ENCODE assay signal across 20 cellular contexts in genomic region chr6:156400487-156400886, GRCh38.
DNase-seq lines count a peak whose midpoint lies in the region; ATAC-seq, FAIRE-seq and TF ChIP-seq lines count a peak whose summit lies in the region.
"Had no signal": no experiment of that assay in that cellular context is flagged by ENCODE, and none has a peak within 500 bp of the region (broad histone marks: within the 10 kb centered on the region; RNA-seq: fewer than 3 reads in every experiment).

No MANE protein-coding gene starts in this region.

- no peaks in the 10 kb centered on the region for H3K4me1 ChIP-seq in HepG2 (ENCODE audit: insufficient read depth, low read length)
- peaks cover 0 to 10% (median 0%) of the 10 kb centered on the region in 4 donors for H3K4me1 ChIP-seq in right lobe of liver
- no peaks in the 10 kb centered on the region for H3K4me1 ChIP-seq in astrocyte (ENCODE audit: insufficient read depth, low read length)
- H3K4me1 ChIP-seq in mesendoderm (ENCODE audit: control insufficient read depth, low read depth, low read length) = no peaks in the 10 kb centered on the region

- no peaks in the 10 kb centered on the region for H3K79me2 ChIP-seq in HepG2 (ENCODE audit: insufficient read depth, low read length)
- no peaks in the 10 kb centered on the region for H3K79me2 ChIP-seq in astrocyte (ENCODE audit: insufficient read depth, low read length)
- no peaks in the 10 kb centered on the region for H3K79me2 ChIP-seq in mesendoderm (ENCODE audit: control insufficient read depth, insufficient read depth, low read length)

- POLR2A ChIA-PET in HepG2 (lab: Yijun Ruan, JAX) = no interaction called here

- ATAC-seq in HepG2 = no peak
- no peak for ATAC-seq in right lobe of liver
- ATAC-seq: CD8-positive, alpha-beta T cell; HCT116 had no signal

- no peak overlapping the region for H3K4me3 Mint-ChIP-seq in astrocyte (ENCODE audit: unreplicated experiment)
- H3K4me3 Mint-ChIP-seq: CD14-positive monocyte; CD8-positive, alpha-beta T cell; HFFc6; IgD-negative memory B cell had no signal

- no peak overlapping the region for H3K4ac ChIP-seq in mesendoderm (ENCODE audit: low read depth, low read length)

- TF ChIP-seq RAD21 in HepG2 (CRISPR knock-in tag; IDR thresholded peaks at IDR 0.05) = no peak

- H3K4me2 ChIP-seq in HepG2 (ENCODE audit: low read depth, low read length) (no peak overlapping the region), astrocyte (ENCODE audit: low read length) (no peak overlapping the region), mesendoderm (ENCODE audit: low read length) (no peak overlapping the region)
- H3K4me2 ChIP-seq: BLaER1 had no signal

- H3K4me1 Mint-ChIP-seq in astrocyte (ENCODE audit: low read depth, unreplicated experiment) = peaks cover 7% of the 10 kb centered on the region

- H3K27ac Mint-ChIP-seq in astrocyte (ENCODE audit: unreplicated experiment) = peak overlapping the region; percentile 24
- H3K27ac Mint-ChIP-seq: CD14-positive monocyte; CD8-positive, alpha-beta T cell; HFFc6 had no signal

- no peak overlapping the region for H2BK120ac ChIP-seq in mesendoderm (ENCODE audit: low read depth, low read length)

- FAIRE-seq in HepG2 (lab: Jason Lieb, UNC) (no peak), astrocyte (lab: Jason Lieb, UNC) (no peak)

- BruUV-seq in HepG2 (replicated peaks; lab: Mats Ljungman, UMichigan) = no TSS peak

- H3K36me3 Mint-ChIP-seq in astrocyte (ENCODE audit: low read depth, unreplicated experiment) = no peaks in the 10 kb centered on the region
- H3K36me3 Mint-ChIP-seq: CD14-positive monocyte; CD8-positive, alpha-beta T cell had no signal

- H3K36me3 ChIP-seq in HepG2 (replicated peaks in 1 of 2; ENCODE audit: control insufficient read depth in 1 of 2, insufficient read depth in 2 of 2, low read length in 2 of 2) (no peaks in the 10 kb centered on the region), right lobe of liver (no peaks in the 10 kb centered on the region), astrocyte (ENCODE audit: insufficient read depth, low read length) (no peaks in the 10 kb centered on the region), mesendoderm (ENCODE audit: control insufficient read depth, insufficient read depth, low read length) (no peaks in the 10 kb centered on the region)
- H3K36me3 ChIP-seq: BLaER1 had no signal

- intact Hi-C loops in HepG2 (cut with micrococcal nuclease; ENCODE audit: unreplicated experiment) (no loop called here), right lobe of liver (cut with DNase I) (no loop called here)

- WGBS in HepG2 (ENCODE audit: low lambda C conversion rate) = 4% methylated on average over 4 of the region's 4 CpGs
- WGBS in right lobe of liver (ENCODE audit: insufficient coverage, low coverage, low lambda C conversion rate, missing lambda C conversion rate) = 38% methylated on average over 3 of the region's 4 CpGs
- WGBS in mesendoderm (ENCODE audit: extremely low coverage, insufficient coverage, low lambda C conversion rate) = no CpG with 5 or more reads among the region's 4 CpGs

- in situ Hi-C loops in HepG2 (cut with HindIII; ENCODE audit: extremely low pct_ligation_motif_present, low pct_unique_long_range_greater_than_20kb) = no loop called here

- H4K5ac ChIP-seq in mesendoderm (ENCODE audit: low read length) = no peak overlapping the region

- no peak for TF ChIP-seq POLR2A in HepG2 (IDR thresholded peaks at IDR 0.05; ENCODE audit: insufficient read depth in 1 of 2, low read depth in 2 of 2, low read length in 2 of 2)
- no peak for TF ChIP-seq POLR2A in right lobe of liver (IDR thresholded peaks at IDR 0.05)

- no peak overlapping the region for H2BK5ac ChIP-seq in mesendoderm (ENCODE audit: low read length)

- H3K9me3 ChIP-seq in HepG2 (ENCODE audit: low read length) (no peaks in the 10 kb centered on the region), right lobe of liver (no peaks in the 10 kb centered on the region), astrocyte (ENCODE audit: insufficient read depth, low read depth, low read length) (no peaks in the 10 kb centered on the region)
- H3K9me3 ChIP-seq: BLaER1 had no signal

- H3K27ac ChIP-seq in HepG2 (ENCODE audit: extremely low read length, insufficient read depth, low read length) = no peak overlapping the region
- H3K27ac ChIP-seq in right lobe of liver = no peak overlapping the region
- H3K27ac ChIP-seq in astrocyte (ENCODE audit: low read depth, low read length) = no peak overlapping the region
- H3K27ac ChIP-seq in mesendoderm (ENCODE audit: low read depth, low read length) = no peak overlapping the region
- H3K27ac ChIP-seq: BLaER1, HL-60 had no signal

- no peak overlapping the region for H3K4me3 ChIP-seq in HepG2 (replicated peaks in 1 of 3; ENCODE audit: insufficient read depth in 1 of 3, low read depth in 2 of 3, low read length in 3 of 3)
- H3K4me3 ChIP-seq in right lobe of liver = no peak overlapping the region
- no peak overlapping the region for H3K4me3 ChIP-seq in astrocyte (ENCODE audit: insufficient read depth, low read depth, low read length)
- no peak overlapping the region for H3K4me3 ChIP-seq in mesendoderm (ENCODE audit: low read length)
- H3K4me3 ChIP-seq: BLaER1 had no signal

- peaks cover 3% of the 10 kb centered on the region for H3K9me3 Mint-ChIP-seq in astrocyte (ENCODE audit: unreplicated experiment)

- TF ChIP-seq CTCF in HepG2 (CRISPR knock-in tag; IDR thresholded peaks at IDR 0.05) (no peak), right lobe of liver (IDR thresholded peaks at IDR 0.05) (no peak), astrocyte (IDR thresholded peaks at IDR 0.05; ENCODE audit: insufficient read depth, low read depth, low read length) (no peak)

- peak overlapping the region; percentile 86 for H3K18ac ChIP-seq in mesendoderm (ENCODE audit: low read length)

- peaks cover 0 to 26% of the 10 kb centered on the region in 2 experiments; a peak in 3 of 5 replicates for H3K27me3 ChIP-seq in HepG2 (ENCODE audit: control insufficient read depth in 1 of 2, insufficient read depth in 2 of 2, low read length in 2 of 2)
- H3K27me3 ChIP-seq in right lobe of liver = peaks cover 0 to 5% of the 10 kb centered on the region in 2 donors
- H3K27me3 ChIP-seq in astrocyte (ENCODE audit: insufficient read depth, low read length) = peaks cover 24% of the 10 kb centered on the region
- no peaks in the 10 kb centered on the region for H3K27me3 ChIP-seq in mesendoderm (ENCODE audit: insufficient read depth, low read length, poor library complexity)
- H3K27me3 ChIP-seq: BLaER1 had no signal

- no peak overlapping the region for H4K8ac ChIP-seq in mesendoderm (ENCODE audit: low read depth, low read length)

- H3K27me3 Mint-ChIP-seq in astrocyte (ENCODE audit: low read depth, unreplicated experiment) = peaks cover 20% of the 10 kb centered on the region

- no peak for TF ChIP-seq EP300 in HepG2 (IDR thresholded peaks at IDR 0.05; ENCODE audit: low read depth in 2 of 2, low read length in 2 of 2)
- no peak for TF ChIP-seq EP300 in HepG2 (CRISPR knock-in tag; IDR thresholded peaks at IDR 0.05; ENCODE audit: borderline replicate concordance)

- H2AFZ ChIP-seq in HepG2 (ENCODE audit: low read length) (no peak overlapping the region), astrocyte (ENCODE audit: low read depth, low read length) (no peak overlapping the region)

- no peak overlapping the region for H2BK15ac ChIP-seq in mesendoderm (replicated peaks; ENCODE audit: low read depth)

- H2AK5ac ChIP-seq in mesendoderm (ENCODE audit: low read length) = no peak overlapping the region

- H3K56ac ChIP-seq in mesendoderm (ENCODE audit: low read length) = no peak overlapping the region

- H3K79me1 ChIP-seq in mesendoderm (ENCODE audit: low read length) = no peaks in the 10 kb centered on the region

- DNase-seq in HepG2 (ENCODE audit: low spot score) (no peak), right lobe of liver (no peak), astrocyte (ENCODE audit: low read depth) (no peak), mesendoderm (no peak), DMS 273 treated with DMSO at 0.1 percent for 48 hours (lab: John Stamatoyannopoulos, UW) (no peak), NCI-H1694 (lab: John Stamatoyannopoulos, UW) (no peak)
- DNase-seq in activated CD4-positive, CD25-positive, alpha-beta regulatory T cell treated with anti-CD3 and anti-CD28 coated beads, Interleukin-2, amount 50 U/mL, for 72 hours = no peak
- DNase-seq: 8988T; Calu3; CD8-positive, alpha-beta T cell; DMS79; GF-D8; GOT3; H7; HFFc6 had no signal

- H4K20me1 ChIP-seq in HepG2 (ENCODE audit: insufficient read depth, low read length) (no peaks in the 10 kb centered on the region), astrocyte (ENCODE audit: insufficient read depth, low read length) (no peaks in the 10 kb centered on the region)
- H4K20me1 ChIP-seq: BLaER1 had no signal

- CTCF ChIA-PET in HepG2 (lab: Yijun Ruan, JAX; ENCODE audit: low intra/inter-chr PET ratio, low total read pairs) = no interaction called here

- no peak overlapping the region for H3K23ac ChIP-seq in mesendoderm (ENCODE audit: low read length)

- H3K9ac ChIP-seq in HepG2 (ENCODE audit: insufficient read depth, low read depth, low read length) = no peak overlapping the region
- no peak overlapping the region for H3K9ac ChIP-seq in astrocyte (ENCODE audit: low read length)
- no peak overlapping the region for H3K9ac ChIP-seq in mesendoderm (ENCODE audit: low read length)
- H3K9ac ChIP-seq: BLaER1 had no signal

TF ChIP-seq in HepG2, 621 proteins besides CTCF, POLR2A, EP300 and RAD21:
- TF ChIP-seq PAX8 (CRISPR knock-in tag; IDR thresholded peaks at IDR 0.05; ENCODE audit: borderline replicate concordance) = no peak
- no peak for TF ChIP-seq ZNF224 (CRISPR knock-in tag; IDR thresholded peaks at IDR 0.05)
- TF ChIP-seq NFE2L2 (IDR thresholded peaks at IDR 0.05; ENCODE audit: low read length) = peak; percentile 63; the same call in 1 of the 2 replicates
- no peak for TF ChIP-seq SKIL (CRISPR knock-in tag; IDR thresholded peaks at IDR 0.05; ENCODE audit: borderline replicate concordance)
